Comparison of ENCODE assay signal across 8 cellular contexts in genomic region chr13:114282143-114282685, GRCh38. TPM values are rescaled to one million over a fixed set of nuclear protein-coding genes. Genes with fewer than 3 reads are reported as not detected.
DNase-seq lines count a peak whose midpoint lies in the region; ATAC-seq and TF ChIP-seq lines count a peak whose summit lies in the region.

No MANE protein-coding gene starts in this region.

- H2AFZ ChIP-seq in neuron (ENCODE audit: low read depth, low read length) = peak overlapping the region; percentile 90

- H3K4me3 ChIP-seq in fibroblast of villous mesenchyme (ENCODE audit: low read depth, low read length) (peak overlapping the region; percentile 82), neuron (ENCODE audit: low read length) (peak overlapping the region; percentile 96), tibial artery (peak overlapping the region; percentile 64 to 74)

- peaks cover 47% of the 10 kb centered on the region for H3K4me1 Mint-ChIP-seq in activated T-cell treated with anti-CD3 and anti-CD28 coated beads, Interleukin-2, amount 50 U/mL, for 4 hours (ENCODE audit: low read depth)

- no peak for TF ChIP-seq CTCF in fibroblast of villous mesenchyme (IDR thresholded peaks at IDR 0.05; ENCODE audit: insufficient read depth, low read depth, low read length)
- no peak for TF ChIP-seq CTCF in tibial artery (IDR thresholded peaks at IDR 0.05)

- ATAC-seq in HG03045 (IDR thresholded peaks at IDR 0.05; ENCODE audit: unreplicated experiment) = peak; percentile 25
- ATAC-seq in activated T-cell treated with anti-CD3 and anti-CD28 coated beads, Interleukin-2, amount 50 U/mL, for 4 hours = peak; percentile 72 to 75

- H3K27ac ChIP-seq in tibial artery = peak overlapping the region; percentile 95 to 97

- H3K36me3 ChIP-seq in neuron (ENCODE audit: insufficient read depth, low read length) (peaks cover 46% of the 10 kb centered on the region), tibial artery (peaks cover 5 to 30% (median 11%) of the 10 kb centered on the region in 3 donors)

- peak; percentile 77 for DNase-seq in SIG-M5 treated with dmso at 0.1 percent for 504 hours (lab: John Stamatoyannopoulos, UW; ENCODE audit: unreplicated experiment)
- DNase-seq in SIG-M5 (lab: John Stamatoyannopoulos, UW) = no peak
- peak; percentile 72 for DNase-seq in NOMO-1 treated with dmso at 0.1 percent for 144 hours (lab: John Stamatoyannopoulos, UW; ENCODE audit: unreplicated experiment)
- peak; percentile 7 for DNase-seq in activated T-cell treated with anti-CD3 and anti-CD28 coated beads, Interleukin-2, amount 50 U/mL, for 4 hours
- no peak for DNase-seq in fibroblast of villous mesenchyme (ENCODE audit: low read depth)
- DNase-seq in tibial artery = peak; percentile 29 to 70

- no peaks in the 10 kb centered on the region for H3K9me3 ChIP-seq in neuron (ENCODE audit: low read length)
- no peaks in the 10 kb centered on the region for H3K9me3 ChIP-seq in tibial artery

- no peaks in the 10 kb centered on the region for H3K9me3 Mint-ChIP-seq in activated T-cell treated with anti-CD3 and anti-CD28 coated beads, Interleukin-2, amount 50 U/mL, for 4 hours

- H3K4me1 ChIP-seq in neuron (ENCODE audit: insufficient read depth, low read length) = peaks cover 16% of the 10 kb centered on the region
- H3K4me1 ChIP-seq in tibial artery = peaks cover 0 to 28% (median 20%) of the 10 kb centered on the region in 4 donors

- intact Hi-C loops in tibial artery (cut with DNase I; ENCODE audit: low total_unique reads) = no loop called here

- peaks cover 23% of the 10 kb centered on the region for H3K36me3 Mint-ChIP-seq in activated T-cell treated with anti-CD3 and anti-CD28 coated beads, Interleukin-2, amount 50 U/mL, for 4 hours (ENCODE audit: insufficient read depth)

- H3K27me3 ChIP-seq in neuron (ENCODE audit: insufficient read depth, low read length) = no peaks in the 10 kb centered on the region
- H3K27me3 ChIP-seq in tibial artery = no peaks in the 10 kb centered on the region

- H3K27me3 Mint-ChIP-seq in activated T-cell treated with anti-CD3 and anti-CD28 coated beads, Interleukin-2, amount 50 U/mL, for 4 hours (ENCODE audit: low read depth) = no peaks in the 10 kb centered on the region

- H3K4me3 Mint-ChIP-seq in activated T-cell treated with anti-CD3 and anti-CD28 coated beads, Interleukin-2, amount 50 U/mL, for 4 hours = peak overlapping the region; percentile 91

RNA-seq across cellular contexts. Expression of gene UPF3A, which starts 0.8 kb away (rescaled TPM):
- 10 to 100 TPM; 38.5 to 45.7 (median 40.7) TPM for total RNA-seq in activated T-cell treated with anti-CD3 and anti-CD28 coated beads, Interleukin-2, amount 50 U/mL, for 4 hours
- 20.7 and 27.1 TPM in 2 replicates for total RNA-seq in fibroblast of villous mesenchyme

RNA-seq across cellular contexts. Expression of gene CHAMP1, which starts 32.1 kb away (rescaled TPM):
- 10 to 100 TPM; 40.7 to 44.1 (median 42.3) TPM for total RNA-seq in activated T-cell treated with anti-CD3 and anti-CD28 coated beads, Interleukin-2, amount 50 U/mL, for 4 hours
- total RNA-seq in fibroblast of villous mesenchyme = 16.1 and 16.8 TPM in 2 replicates

RNA-seq across cellular contexts. Expression of gene CDC16, which starts 47.5 kb away (rescaled TPM):
- 10 to 100 TPM; 67.5 to 75.4 (median 69.8) TPM for total RNA-seq in activated T-cell treated with anti-CD3 and anti-CD28 coated beads, Interleukin-2, amount 50 U/mL, for 4 hours
- total RNA-seq in fibroblast of villous mesenchyme = 58.0 and 62.6 TPM in 2 replicates

Comparison
In these comparisons a context has a peak if more than half of its experiments do, and no peak if none do; other contexts are left out.
1. DNase-seq: peak in SIG-M5 treated with dmso at 0.1 percent for 504 hours (single experiment), NOMO-1 treated with dmso at 0.1 percent for 144 hours (single experiment), activated T-cell treated with anti-CD3 and anti-CD28 coated beads, Interleukin-2, amount 50 U/mL, for 4 hours (single experiment) and tibial artery (2 of 2); none in SIG-M5 (single experiment) and fibroblast of villous mesenchyme (single experiment).
2. Peak in every context shown above with its lines, with median percentiles within 50 percentile points of each other: H3K4me3 ChIP-seq.